23 cellular contexts compared by ENCODE assay signal in the genomic region with DNA sequence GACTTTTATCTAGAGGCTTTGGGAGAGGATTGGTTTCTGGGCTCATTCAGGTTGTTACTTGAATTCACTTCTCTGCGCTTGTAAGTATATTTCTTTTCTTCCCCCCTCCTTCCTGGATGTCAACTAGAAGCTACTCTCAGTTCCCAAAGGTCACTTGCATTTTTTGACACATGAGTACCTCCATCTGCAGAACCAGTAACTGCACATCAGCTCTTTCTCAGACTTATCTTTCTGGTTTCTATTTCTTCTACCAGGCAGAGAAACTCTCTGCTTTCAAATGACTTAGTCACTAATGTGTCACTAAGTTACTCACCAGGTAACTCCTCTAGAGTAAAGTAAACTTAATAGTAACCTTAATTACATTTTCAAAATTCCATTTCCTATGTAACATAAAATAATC.
DNase-seq lines count a peak whose midpoint lies in the region; ATAC-seq, FAIRE-seq and TF ChIP-seq lines count a peak whose summit lies in the region.
"Had no signal": no experiment of that assay in that cellular context is flagged by ENCODE, and none has a peak within 500 bp of the region (broad histone marks: within the 10 kb centered on the region; RNA-seq: fewer than 3 reads in every experiment).

No MANE protein-coding gene starts in this region.

- peak overlapping the region; percentile 30 for H3K27ac Mint-ChIP-seq in astrocyte (ENCODE audit: unreplicated experiment)
- H3K27ac Mint-ChIP-seq in stimulated activated memory B cell treated with anti-CD40 and anti-IgM and Interleukin-4, amounts not matched to agents 10 μg/mL and 1 μg/mL and 100 μg/mL, for 72 hours = no peak overlapping the region
- H3K27ac Mint-ChIP-seq: activated CD8-positive, alpha-beta T cell treated with anti-CD3 and anti-CD28 coated beads for 36 hours; GM23338; nephron progenitor cell had no signal

- no peaks in the 10 kb centered on the region for H3K9me2 ChIP-seq in GM23248 (ENCODE audit: insufficient read depth)

- no peaks in the 10 kb centered on the region for H4K20me1 ChIP-seq in GM23248 (ENCODE audit: insufficient read depth)
- H4K20me1 ChIP-seq in astrocyte (ENCODE audit: insufficient read depth, low read length) = no peaks in the 10 kb centered on the region

- H3K4me1 ChIP-seq in GM23248 (ENCODE audit: insufficient read depth) (peaks cover 6% of the 10 kb centered on the region; the same call in 1 of the 2 replicates), astrocyte (ENCODE audit: insufficient read depth, low read length) (peaks cover 18% of the 10 kb centered on the region)
- H3K4me1 ChIP-seq: BE2C had no signal

- peaks cover 6% of the 10 kb centered on the region for H3K9me3 Mint-ChIP-seq in astrocyte (ENCODE audit: unreplicated experiment)
- no peaks in the 10 kb centered on the region for H3K9me3 Mint-ChIP-seq in stimulated activated memory B cell treated with anti-CD40 and anti-IgM and Interleukin-4, amounts not matched to agents 10 μg/mL and 1 μg/mL and 100 μg/mL, for 72 hours
- H3K9me3 Mint-ChIP-seq: activated CD8-positive, alpha-beta T cell treated with anti-CD3 and anti-CD28 coated beads for 36 hours had no signal

- H3K27ac ChIP-seq in GM23248 (no peak overlapping the region), astrocyte (ENCODE audit: low read depth, low read length) (no peak overlapping the region)
- H3K27ac ChIP-seq: SJCRH30, skin epidermis had no signal

- H3K9ac ChIP-seq in GM23248 = no peak overlapping the region
- no peak overlapping the region for H3K9ac ChIP-seq in astrocyte (ENCODE audit: low read length)

- H3K27me3 ChIP-seq in GM23248 (replicated peaks; ENCODE audit: insufficient read depth) (no peaks in the 10 kb centered on the region), astrocyte (ENCODE audit: insufficient read depth, low read length) (no peaks in the 10 kb centered on the region)
- H3K27me3 ChIP-seq: BE2C, SJCRH30 had no signal

- H3F3A ChIP-seq in GM23248 (ENCODE audit: insufficient read depth) = no peaks in the 10 kb centered on the region

- POLR2A ChIA-PET in GM10248 (lab: Yijun Ruan, JAX) = no interaction called here

- 85 to 95% methylated on average over 1 of the region's 1 CpG for WGBS in GM23248 (ENCODE audit: low coverage in 1 of 2, low lambda C conversion rate in 2 of 2, missing lambda C conversion rate in 2 of 2), 2 experiments

- FAIRE-seq in astrocyte (lab: Jason Lieb, UNC) (no peak), frontal cortex (lab: Jason Lieb, UNC) (no peak)

- H3K36me3 Mint-ChIP-seq in astrocyte (ENCODE audit: low read depth, unreplicated experiment) = peaks cover 2% of the 10 kb centered on the region
- H3K36me3 Mint-ChIP-seq in stimulated activated memory B cell treated with anti-CD40 and anti-IgM and Interleukin-4, amounts not matched to agents 10 μg/mL and 1 μg/mL and 100 μg/mL, for 72 hours = no peaks in the 10 kb centered on the region

- peak; percentile 7 for DNase-seq in GM10248 (ENCODE audit: extremely low spot score)
- DNase-seq in GM23248 = peak; percentile 24
- peak; percentile 20 for DNase-seq in HPDE6-E6E7 (ENCODE audit: extremely low spot score)
- DNase-seq in astrocyte (ENCODE audit: low read depth) = peak; percentile 27
- DNase-seq in UCSD-AML1 (lab: John Stamatoyannopoulos, UW; ENCODE audit: unreplicated experiment) = no peak
- no peak for DNase-seq in midbrain (lab: John Stamatoyannopoulos, UW)
- no peak for DNase-seq in frontal cortex (ENCODE audit: low spot score in 2 of 2)
- DNase-seq: activated CD8-positive, alpha-beta T cell treated with anti-CD3 and anti-CD28 coated beads for 36 hours; activated naive CD4-positive, alpha-beta T cell; activated T-cell treated with anti-CD3 and anti-CD28 coated beads, Interleukin-2, amount 50 U/mL, for 1 hour; amniotic stem cell; BE2C; central memory CD4-positive, alpha-beta T cell; Kasumi-1; left colon; NCI-H1417; nephron progenitor cell; OCI-M1; SJCRH30; stimulated activated CD4-positive, alpha-beta T cell treated with anti-CD3 and anti-CD28 coated beads, Interleukin-4, amount 100 ng/mL, for 1 hour had no signal

- in situ Hi-C loops in GM23248 (cut with MboI) = no loop called here

- peaks cover 28% of the 10 kb centered on the region for H3K4me1 Mint-ChIP-seq in astrocyte (ENCODE audit: low read depth, unreplicated experiment)
- no peaks in the 10 kb centered on the region for H3K4me1 Mint-ChIP-seq in stimulated activated memory B cell treated with anti-CD40 and anti-IgM and Interleukin-4, amounts not matched to agents 10 μg/mL and 1 μg/mL and 100 μg/mL, for 72 hours

- TF ChIP-seq CTCF in GM10248 (IDR thresholded peaks at IDR 0.05; ENCODE audit: control extremely low read depth, extremely low read depth, low read depth, missing control alignments) = no peak
- no peak for TF ChIP-seq CTCF in astrocyte (IDR thresholded peaks at IDR 0.05; ENCODE audit: insufficient read depth, low read depth, low read length)

- no peaks in the 10 kb centered on the region for H3K36me3 ChIP-seq in GM23248 (ENCODE audit: low read depth)
- H3K36me3 ChIP-seq in astrocyte (ENCODE audit: insufficient read depth, low read length) = no peaks in the 10 kb centered on the region
- H3K36me3 ChIP-seq: BE2C, SJCRH30 had no signal

- CTCF ChIA-PET in GM10248 (lab: Yijun Ruan, JAX) = interaction anchor here (1.5 kb wide), 1 partner anchor 12 kb away, joined by 4 read pairs; no protein-coding TSS in a partner anchor

- ATAC-seq in stimulated activated memory B cell treated with anti-CD40 and anti-IgM and Interleukin-4, amounts not matched to agents 10 μg/mL and 1 μg/mL and 100 μg/mL, for 72 hours = no peak
- ATAC-seq: activated CD8-positive, alpha-beta T cell treated with anti-CD3 and anti-CD28 coated beads for 36 hours; GM23338; left colon had no signal

- no peaks in the 10 kb centered on the region for H3K27me3 Mint-ChIP-seq in astrocyte (ENCODE audit: low read depth, unreplicated experiment)
- no peaks in the 10 kb centered on the region for H3K27me3 Mint-ChIP-seq in stimulated activated memory B cell treated with anti-CD40 and anti-IgM and Interleukin-4, amounts not matched to agents 10 μg/mL and 1 μg/mL and 100 μg/mL, for 72 hours
- H3K27me3 Mint-ChIP-seq: activated CD8-positive, alpha-beta T cell treated with anti-CD3 and anti-CD28 coated beads for 36 hours had no signal

- H3K4me3 ChIP-seq in GM23248 = no peak overlapping the region
- H3K4me3 ChIP-seq in astrocyte (ENCODE audit: insufficient read depth, low read depth, low read length) = no peak overlapping the region
- H3K4me3 ChIP-seq: GM23338, SJCRH30, skin epidermis had no signal

- H3K79me2 ChIP-seq in GM23248 (ENCODE audit: insufficient read depth) = no peaks in the 10 kb centered on the region
- H3K79me2 ChIP-seq in astrocyte (ENCODE audit: insufficient read depth, low read length) = no peaks in the 10 kb centered on the region

- no peak overlapping the region for H2AFZ ChIP-seq in GM23248
- H2AFZ ChIP-seq in astrocyte (ENCODE audit: low read depth, low read length) = no peak overlapping the region
- H2AFZ ChIP-seq: GM23338 had no signal

- H3K4me3 Mint-ChIP-seq in astrocyte (ENCODE audit: unreplicated experiment) = no peak overlapping the region
- H3K4me3 Mint-ChIP-seq in stimulated activated memory B cell treated with anti-CD40 and anti-IgM and Interleukin-4, amounts not matched to agents 10 μg/mL and 1 μg/mL and 100 μg/mL, for 72 hours = no peak overlapping the region
- H3K4me3 Mint-ChIP-seq: activated CD8-positive, alpha-beta T cell treated with anti-CD3 and anti-CD28 coated beads for 36 hours; GM23338; nephron progenitor cell had no signal

- H3K4me2 ChIP-seq in GM23248 (ENCODE audit: unreplicated experiment) (no peak overlapping the region), astrocyte (ENCODE audit: low read length) (no peak overlapping the region)
- H3K4me2 ChIP-seq: GM23338 had no signal

- H3K9me3 ChIP-seq in GM23248 (ENCODE audit: low read depth) = no peaks in the 10 kb centered on the region
- H3K9me3 ChIP-seq in astrocyte (ENCODE audit: insufficient read depth, low read depth, low read length) = no peaks in the 10 kb centered on the region
- H3K9me3 ChIP-seq: BE2C, SJCRH30 had no signal

Comparison
In these comparisons a context has a peak if more than half of its experiments do, and no peak if none do; other contexts are left out.
1. DNase-seq: peak in GM10248 (single experiment), GM23248 (single experiment), HPDE6-E6E7 (single experiment) and astrocyte (single experiment); none in UCSD-AML1 (single experiment), midbrain (single experiment) and frontal cortex (0 of 2).